ENCODE assay signal across 15 cellular contexts in genomic region chr18:7926526-7926925, GRCh38.
DNase-seq lines count a peak whose midpoint lies in the region; ATAC-seq, FAIRE-seq and TF ChIP-seq lines count a peak whose summit lies in the region.
"Had no signal": no experiment of that assay in that cellular context is flagged by ENCODE, and none has a peak within 500 bp of the region (broad histone marks: within the 10 kb centered on the region; RNA-seq: fewer than 3 reads in every experiment).

No MANE protein-coding gene starts in this region.

- H4K8ac ChIP-seq in H9 (replicated peaks; ENCODE audit: insufficient read length, low read depth, low read length) = no peak overlapping the region

- no peak overlapping the region for H2AK5ac ChIP-seq in H9 (ENCODE audit: insufficient read length, low read length)

- peak; percentile 67 for TF ChIP-seq CTCF in H9 (conservative IDR thresholded peaks at IDR 0.05)
- TF ChIP-seq CTCF in nephron progenitor cell (IDR thresholded peaks at IDR 0.05) = peak; percentile 20
- no peak for TF ChIP-seq CTCF in lower leg skin (IDR thresholded peaks at IDR 0.05)

- no peak overlapping the region for H2BK5ac ChIP-seq in H9 (ENCODE audit: insufficient read length, low read length)

- H3K18ac ChIP-seq in H9 (ENCODE audit: insufficient read length, low read depth, low read length) = no peak overlapping the region

- H3K27me3 ChIP-seq in H9 (ENCODE audit: insufficient read depth, low read length) (no peaks in the 10 kb centered on the region), endocrine pancreas (ENCODE audit: control insufficient read depth, insufficient read depth, low read length) (no peaks in the 10 kb centered on the region)

- H3K23me2 ChIP-seq in H9 (ENCODE audit: insufficient read length, low read depth, low read length, poor library complexity, severe bottlenecking) = no peaks in the 10 kb centered on the region

- no peak overlapping the region for H4K5ac ChIP-seq in H9 (ENCODE audit: insufficient read length, low read depth, low read length)

- peak; percentile 43 for DNase-seq in H9
- peak; percentile 88 for DNase-seq in NCI-H510A treated with DMSO at 0.1 percent for 48 hours (lab: John Stamatoyannopoulos, UW)
- peak; percentile 11 for DNase-seq in nephron progenitor cell
- no peak for DNase-seq in H54 (ENCODE audit: insufficient read length, low spot score)
- no peak for DNase-seq in lower leg skin (ENCODE audit: low spot score in 2 of 2)
- no peak for DNase-seq in activated naive CD8-positive, alpha-beta T cell treated with anti-CD3 and anti-CD28 coated beads for 36 hours
- DNase-seq: activated CD8-positive, alpha-beta memory T cell treated with anti-CD3 and anti-CD28 coated beads, Interleukin-2, amount 10 ng/mL, durations not matched to agents 7 days and 5 days; GDM1; immature natural killer cell; Right ventricle myocardium superior; stimulated activated CD8-positive, alpha-beta memory T cell treated with anti-CD3 and anti-CD28 coated beads, Interleukin-4, amount 100 ng/mL, for 48 hours had no signal

- no peak for ATAC-seq in GM21825 (IDR thresholded peaks at IDR 0.05; ENCODE audit: unreplicated experiment)
- ATAC-seq: activated CD8-positive, alpha-beta memory T cell treated with anti-CD3 and anti-CD28 coated beads, Interleukin-2, amount 10 ng/mL, durations not matched to agents 7 days and 5 days had no signal

- H3K4me3 ChIP-seq in endocrine pancreas (ENCODE audit: control insufficient read depth, insufficient read depth, low read length) (peak overlapping the region; percentile 27), lower leg skin (ENCODE audit: low read depth, poor library complexity, severe bottlenecking) (no peak overlapping the region)

- H3K9ac ChIP-seq in H9 (ENCODE audit: extremely low read depth, insufficient read length, low read length) (no peak overlapping the region), endocrine pancreas (ENCODE audit: control insufficient read depth, insufficient read depth, low read length) (no peak overlapping the region)
- H3K9ac ChIP-seq: KMS-11 had no signal

- H3K4me1 ChIP-seq in H9 (ENCODE audit: insufficient read depth, low read length) (peaks cover 3% of the 10 kb centered on the region; the same call in 1 of the 2 replicates), endocrine pancreas (ENCODE audit: control insufficient read depth, insufficient read depth, low read length) (peaks cover 12% of the 10 kb centered on the region)

- H2BK12ac ChIP-seq in H9 (ENCODE audit: insufficient read length, low read depth, low read length) = no peak overlapping the region

- H3K27me3 Mint-ChIP-seq in H9 (ENCODE audit: low read depth) (no peaks in the 10 kb centered on the region), nephron progenitor cell (ENCODE audit: low read depth, poor library complexity) (peaks cover 5% of the 10 kb centered on the region)
- H3K27me3 Mint-ChIP-seq in activated naive CD8-positive, alpha-beta T cell treated with anti-CD3 and anti-CD28 coated beads for 36 hours = no peaks in the 10 kb centered on the region
- H3K27me3 Mint-ChIP-seq: activated CD8-positive, alpha-beta memory T cell treated with anti-CD3 and anti-CD28 coated beads, Interleukin-2, amount 10 ng/mL, durations not matched to agents 7 days and 5 days had no signal

- H4K20me1 ChIP-seq in H9 (ENCODE audit: control insufficient read depth, insufficient read depth, insufficient read length) = no peaks in the 10 kb centered on the region

- no peak for TF ChIP-seq POLR2A in H54 (IDR thresholded peaks at IDR 0.05; ENCODE audit: low read depth, low read length)
- TF ChIP-seq POLR2A in lower leg skin (IDR thresholded peaks at IDR 0.05) = no peak

- H3K4me1 Mint-ChIP-seq in H9 = peaks cover 4% of the 10 kb centered on the region in 2 experiments; a peak in 3 of 4 replicates
- H3K4me1 Mint-ChIP-seq in nephron progenitor cell = peaks cover 38% of the 10 kb centered on the region
- no peaks in the 10 kb centered on the region for H3K4me1 Mint-ChIP-seq in activated naive CD8-positive, alpha-beta T cell treated with anti-CD3 and anti-CD28 coated beads for 36 hours
- H3K4me1 Mint-ChIP-seq: activated CD8-positive, alpha-beta memory T cell treated with anti-CD3 and anti-CD28 coated beads, Interleukin-2, amount 10 ng/mL, durations not matched to agents 7 days and 5 days; immature natural killer cell had no signal

- no peaks in the 10 kb centered on the region for H3K79me2 ChIP-seq in H9 (ENCODE audit: insufficient read depth, low read length)

- H2BK120ac ChIP-seq in H9 (ENCODE audit: low read depth, low read length, poor library complexity, severe bottlenecking) = no peak overlapping the region

- no peak overlapping the region for H3K4me3 Mint-ChIP-seq in H9
- no peak overlapping the region for H3K4me3 Mint-ChIP-seq in nephron progenitor cell
- no peak overlapping the region for H3K4me3 Mint-ChIP-seq in activated naive CD8-positive, alpha-beta T cell treated with anti-CD3 and anti-CD28 coated beads for 36 hours
- H3K4me3 Mint-ChIP-seq: activated CD8-positive, alpha-beta memory T cell treated with anti-CD3 and anti-CD28 coated beads, Interleukin-2, amount 10 ng/mL, durations not matched to agents 7 days and 5 days; immature natural killer cell had no signal

- no peak overlapping the region for H2BK15ac ChIP-seq in H9 (ENCODE audit: low read depth, low read length)

- H3K14ac ChIP-seq in H9 (ENCODE audit: insufficient read depth, low read length) = no peak overlapping the region

- no peak overlapping the region for H3K23ac ChIP-seq in H9 (ENCODE audit: insufficient read length, low read depth, low read length)

- no peak overlapping the region for H4K91ac ChIP-seq in H9 (ENCODE audit: insufficient read length, low read depth, low read length)

- no peak overlapping the region for H3K27ac Mint-ChIP-seq in H9
- H3K27ac Mint-ChIP-seq in nephron progenitor cell = no peak overlapping the region
- no peak overlapping the region for H3K27ac Mint-ChIP-seq in activated naive CD8-positive, alpha-beta T cell treated with anti-CD3 and anti-CD28 coated beads for 36 hours
- H3K27ac Mint-ChIP-seq: activated CD8-positive, alpha-beta memory T cell treated with anti-CD3 and anti-CD28 coated beads, Interleukin-2, amount 10 ng/mL, durations not matched to agents 7 days and 5 days; immature natural killer cell had no signal

- no peak for FAIRE-seq in H54 (lab: Jason Lieb, UNC)
- FAIRE-seq: colon had no signal

- no peak overlapping the region for H3K4ac ChIP-seq in H9 (ENCODE audit: low read depth, low read length)

- H3K27ac ChIP-seq in H9 (ENCODE audit: insufficient read length, low read depth, low read length) = no peak overlapping the region
- H3K27ac ChIP-seq: KMS-11 had no signal

- no peak overlapping the region for H3K4me2 ChIP-seq in H9 (ENCODE audit: insufficient read depth, insufficient read length, low read length)
- H3K4me2 ChIP-seq: KMS-11 had no signal

- H3K36me3 Mint-ChIP-seq in H9 (ENCODE audit: insufficient read depth in 1 of 3, low read depth in 3 of 3) (no peaks in the 10 kb centered on the region), nephron progenitor cell (ENCODE audit: low read depth) (peaks cover 5% of the 10 kb centered on the region)
- no peaks in the 10 kb centered on the region for H3K36me3 Mint-ChIP-seq in activated naive CD8-positive, alpha-beta T cell treated with anti-CD3 and anti-CD28 coated beads for 36 hours
- H3K36me3 Mint-ChIP-seq: activated CD8-positive, alpha-beta memory T cell treated with anti-CD3 and anti-CD28 coated beads, Interleukin-2, amount 10 ng/mL, durations not matched to agents 7 days and 5 days; immature natural killer cell had no signal

- H3K9me3 ChIP-seq in H9 (ENCODE audit: control insufficient read depth, low read depth, low read length) (no peaks in the 10 kb centered on the region), endocrine pancreas (ENCODE audit: control insufficient read depth, low read length) (no peaks in the 10 kb centered on the region)

- H3T11ph ChIP-seq in H9 (ENCODE audit: low read length) = no peak overlapping the region

- no peaks in the 10 kb centered on the region for H3K79me1 ChIP-seq in H9 (ENCODE audit: insufficient read depth, low read depth, low read length, poor library complexity, severe bottlenecking)

- no peak overlapping the region for H2AFZ ChIP-seq in H9 (ENCODE audit: low read length)

- no peaks in the 10 kb centered on the region for H3K36me3 ChIP-seq in endocrine pancreas (ENCODE audit: control insufficient read depth, insufficient read depth, low read length)

- H3K9me3 Mint-ChIP-seq in H9 (0 out of 5 replicates have a peak, but pooled peaks cover 0 to 3% of the 10 kb centered on the region in 2 experiments), nephron progenitor cell (peaks cover 6% of the 10 kb centered on the region)
- no peaks in the 10 kb centered on the region for H3K9me3 Mint-ChIP-seq in activated naive CD8-positive, alpha-beta T cell treated with anti-CD3 and anti-CD28 coated beads for 36 hours

- no peak overlapping the region for H3K56ac ChIP-seq in H9 (ENCODE audit: insufficient read length, low read depth, low read length)

- intact Hi-C loops in lower leg skin (cut with DNase I; ENCODE audit: low total_unique reads) = no loop called here

- no CpG with 5 or more reads among the region's 4 CpGs for WGBS in H9 (ENCODE audit: extremely low coverage, insufficient read length, low lambda C conversion rate)
- WGBS in lower leg skin, 2 donors = 73% methylated on average over 4 of the region's 4 CpGs

- no peak overlapping the region for H2BK20ac ChIP-seq in H9 (ENCODE audit: low read depth, low read length, poor library complexity, severe bottlenecking)

Comparison
In these comparisons a context has a peak if more than half of its experiments do, and no peak if none do; other contexts are left out.
1. DNase-seq: peak in H9 (single experiment), NCI-H510A treated with DMSO at 0.1 percent for 48 hours (single experiment) and nephron progenitor cell (single experiment); none in H54 (single experiment), lower leg skin (0 of 2) and activated naive CD8-positive, alpha-beta T cell treated with anti-CD3 and anti-CD28 coated beads for 36 hours (single experiment).
2. CTCF ChIP-seq: peak in H9 (single experiment) and nephron progenitor cell (single experiment); none in lower leg skin (0 of 3).